ENCODE assay signal across 9 cellular contexts in the genomic region with DNA sequence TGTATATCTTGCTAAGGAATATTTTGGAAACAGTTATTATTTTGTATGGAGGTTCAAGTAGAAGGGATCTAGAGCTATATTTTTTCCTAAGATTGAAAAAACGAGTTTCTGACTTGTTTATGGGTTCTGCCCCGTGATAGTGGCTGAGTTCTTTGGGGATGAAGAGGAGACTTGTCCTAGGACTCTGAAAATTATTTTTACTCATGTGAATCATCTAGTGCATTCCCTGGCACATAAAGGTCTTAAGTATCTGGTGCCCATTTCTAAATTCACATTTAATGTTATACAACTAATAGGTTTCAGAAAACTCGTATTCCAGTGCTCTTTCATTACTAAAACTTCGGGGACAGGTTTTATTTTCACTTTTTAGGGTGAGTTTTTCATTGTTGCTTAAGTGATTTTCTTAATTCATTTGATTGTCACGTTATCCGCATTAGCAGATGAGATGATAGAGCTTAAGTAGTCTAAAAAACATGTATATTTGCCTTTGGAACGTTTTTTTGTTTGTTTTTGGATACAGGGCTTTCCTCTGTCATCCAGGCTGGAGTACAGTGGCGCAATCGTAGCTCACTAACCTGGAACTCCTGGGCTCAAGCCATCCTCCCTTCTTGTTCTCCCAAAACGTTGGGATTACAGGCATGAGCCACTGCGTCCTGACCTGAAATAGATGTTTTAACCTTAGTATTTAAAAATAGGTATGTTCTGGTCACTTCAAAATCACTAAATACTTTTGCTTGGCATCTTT. TPM values are rescaled to one million over a fixed set of nuclear protein-coding genes. Genes with fewer than 3 reads are reported as not detected.
DNase-seq lines count a peak whose midpoint lies in the region; ATAC-seq, FAIRE-seq and TF ChIP-seq lines count a peak whose summit lies in the region.
"Had no signal": no experiment of that assay in that cellular context is flagged by ENCODE, and none has a peak within 500 bp of the region (broad histone marks: within the 10 kb centered on the region; RNA-seq: fewer than 3 reads in every experiment).

No MANE protein-coding gene starts in this region.

- H3K14ac ChIP-seq in IMR-90 (replicated peaks; ENCODE audit: low read depth, low read length), result 0 out of 2 replicates have a peak overlapping the region, but pooled peaks have one; percentile 32

- H3K27me3 ChIP-seq in IMR-90 (ENCODE audit: control insufficient read depth, insufficient read depth, low read length) (no peaks in the 10 kb centered on the region), brain microvascular endothelial cell (replicated peaks) (no peaks in the 10 kb centered on the region), small intestine (ENCODE audit: control insufficient read depth in 2 of 2, insufficient read depth in 2 of 2, low read length in 2 of 2) (no peaks in the 10 kb centered on the region)

- H3K27ac ChIP-seq in IMR-90 (ENCODE audit: insufficient read depth, low read length) (peak overlapping the region; percentile 27; the same call in 1 of the 2 replicates), brain microvascular endothelial cell (no peak overlapping the region), mesodermal cell (ENCODE audit: low read depth, low read length, severe bottlenecking) (no peak overlapping the region), small intestine (ENCODE audit: low read depth in 1 of 2, low read length in 1 of 2) (no peak overlapping the region)

- POLR2A ChIA-PET in AG04449 (lab: Yijun Ruan, JAX) (no interaction called here), IMR-90 (lab: Charles Lee; ENCODE audit: unreplicated experiment) (no interaction called here)

- no peak overlapping the region for H2BK15ac ChIP-seq in IMR-90 (ENCODE audit: low read depth, low read length)

- peak overlapping the region; percentile 52; the same call in 1 of the 2 replicates for H3K4ac ChIP-seq in IMR-90 (ENCODE audit: low read depth, low read length)

- no peak for TF ChIP-seq RAD21 in IMR-90 (IDR thresholded peaks at IDR 0.05; ENCODE audit: low read length)

- no peak overlapping the region for H2AK5ac ChIP-seq in IMR-90 (ENCODE audit: low read depth, low read length)

- H3K79me1 ChIP-seq in IMR-90 (ENCODE audit: low read depth in 1 of 2, low read length in 2 of 2), result peaks cover 19 to 31% of the 10 kb centered on the region in 2 experiments

- WGBS in IMR-90 (ENCODE audit: extremely low coverage in 2 of 2, insufficient read length in 1 of 2), 2 experiments, result no CpG with 5 or more reads among the region's 11 CpGs
- 70 to 74% methylated on average over 6 to 7 of the region's 11 CpGs for WGBS in mesodermal cell (ENCODE audit: insufficient coverage in 2 of 2), 2 experiments
- 15 to 41% (median 29%) methylated on average over 11 of the region's 11 CpGs for WGBS in small intestine, 3 donors

- peak overlapping the region; percentile 92; the same call in 1 of the 2 replicates for H3K56ac ChIP-seq in IMR-90 (ENCODE audit: extremely low read depth, insufficient read depth, low read length)

- H3K4me1 ChIP-seq in IMR-90 (ENCODE audit: control insufficient read depth, insufficient read depth, low read length), result peaks cover 3% of the 10 kb centered on the region
- peaks cover 19% of the 10 kb centered on the region for H3K4me1 ChIP-seq in mesodermal cell (ENCODE audit: control insufficient read depth, insufficient read depth, low read length, poor library complexity, severe bottlenecking)
- peaks cover 6 to 7% of the 10 kb centered on the region in 2 donors for H3K4me1 ChIP-seq in small intestine (ENCODE audit: control insufficient read depth in 2 of 2, insufficient read depth in 1 of 2, low read depth in 1 of 2, low read length in 1 of 2)

- H3K4me3 ChIP-seq in AG04449 (ENCODE audit: low read depth, low read length) (peak overlapping the region; percentile 93), IMR-90 (ENCODE audit: insufficient read depth, low read depth, low read length) (peak overlapping the region; percentile 72; the same call in 1 of the 2 replicates), brain microvascular endothelial cell (ENCODE audit: low read depth, low read length) (peak overlapping the region; percentile 89), mesodermal cell (ENCODE audit: extremely low read depth, insufficient read depth, low read length, poor library complexity, severe bottlenecking) (peak overlapping the region; percentile 98), small intestine (ENCODE audit: low read depth in 1 of 2, low read length in 2 of 2) (no peak overlapping the region)

- H3K18ac ChIP-seq in IMR-90 (ENCODE audit: low read depth, low read length), result no peak overlapping the region

- H2BK20ac ChIP-seq in IMR-90 (ENCODE audit: low read depth, low read length), result no peak overlapping the region

- no peak for TF ChIP-seq CTCF in AG04449 (IDR thresholded peaks at IDR 0.05; ENCODE audit: insufficient read depth, low read length, missing control alignments)
- no peak for TF ChIP-seq CTCF in IMR-90 (conservative IDR thresholded peaks at IDR 0.05; ENCODE audit: low read depth, low read length)
- no peak for TF ChIP-seq CTCF in brain microvascular endothelial cell (IDR thresholded peaks at IDR 0.05; ENCODE audit: low read depth, low read length, missing control alignments)

- DNase-seq in AG04449 (ENCODE audit: low read depth, low spot score) (no peak), IMR-90 (peak; percentile 20), brain microvascular endothelial cell (no peak), small intestine (no peak), GOT3 (lab: John Stamatoyannopoulos, UW) (no peak), NCI-H2081 treated with DMSO at 0.1 percent for 48 hours (lab: John Stamatoyannopoulos, UW) (no peak)

- H4K5ac ChIP-seq in IMR-90 (ENCODE audit: low read depth, low read length), result no peak overlapping the region

- peaks cover 6% of the 10 kb centered on the region for H3K9me1 ChIP-seq in IMR-90 (ENCODE audit: insufficient read depth, low read length)

- FAIRE-seq in small intestine (lab: Jason Lieb, UNC), result no peak

- CTCF ChIA-PET in AG04449 (lab: Yijun Ruan, JAX), result interaction anchor here (1.0 to 3.6 kb wide), 6 partner anchors 12 to 245 kb away, joined by 3 to 25 read pairs (median 6); no protein-coding TSS in a partner anchor
- CTCF ChIA-PET in IMR-90 (lab: Yijun Ruan, JAX), result interaction anchor here (0.6 kb wide), 1 partner anchor 37 kb away, joined by 4 read pairs; no protein-coding TSS in a partner anchor

- no peak overlapping the region for H2AFZ ChIP-seq in IMR-90 (replicated peaks; ENCODE audit: low read length, poor library complexity)

- no peak for TF ChIP-seq POLR2A in IMR-90 (IDR thresholded peaks at IDR 0.05; ENCODE audit: low read depth, low read length)

- dilution Hi-C loops in IMR-90 (cut with HindIII; ENCODE audit: low sequenced_read_pairs, unreplicated experiment), result no loop called here

- H3K9ac ChIP-seq in IMR-90 (ENCODE audit: low read depth, low read length), result no peak overlapping the region; the same call in 1 of the 2 replicates

- peak overlapping the region; percentile 74 for H2BK5ac ChIP-seq in IMR-90 (ENCODE audit: low read depth, low read length, poor library complexity, severe bottlenecking)

- intact Hi-C loops in IMR-90 (cut with micrococcal nuclease), result loop anchor here (1.0 to 5.0 kb wide), 3 partner anchors 107 to 607 kb away; no protein-coding TSS in a partner anchor

- H2AK9ac ChIP-seq in IMR-90 (replicated peaks; ENCODE audit: low read depth, low read length, poor library complexity), result no peak overlapping the region

- H3K9me3 ChIP-seq in IMR-90 (ENCODE audit: control insufficient read depth, insufficient read depth, low read length) (no peaks in the 10 kb centered on the region), mesodermal cell (ENCODE audit: control insufficient read depth, low read length) (no peaks in the 10 kb centered on the region), small intestine (ENCODE audit: control insufficient read depth, low read depth) (no peaks in the 10 kb centered on the region)

- no peak overlapping the region for H3K23ac ChIP-seq in IMR-90 (ENCODE audit: low read depth, low read length)

- H3K36me3 ChIP-seq in IMR-90 (ENCODE audit: control insufficient read depth, insufficient read depth, low read length) (peaks cover 1% of the 10 kb centered on the region; the same call in 1 of the 2 replicates), brain microvascular endothelial cell (replicated peaks) (no peaks in the 10 kb centered on the region), mesodermal cell (ENCODE audit: control insufficient read depth, insufficient read depth, low read length) (peaks cover 23% of the 10 kb centered on the region), small intestine (ENCODE audit: control insufficient read depth in 2 of 2, insufficient read depth in 2 of 2, low read length in 2 of 2) (peaks cover 0 to 3% of the 10 kb centered on the region in 2 donors)

- in situ Hi-C loops in IMR-90 (cut with MboI; ENCODE audit: low sequenced_read_pairs), result no loop called here
- in situ Hi-C loops in brain microvascular endothelial cell (cut with HindIII; ENCODE audit: low pct_ligation_motif_present, low sequenced_read_pairs), result no loop called here

- ATAC-seq in IMR-90 (ENCODE audit: low read depth), result no peak
- ATAC-seq in HG02852 (IDR thresholded peaks at IDR 0.05; ENCODE audit: unreplicated experiment), result no peak

- peak overlapping the region; percentile 29; the same call in 1 of the 2 replicates for H2BK120ac ChIP-seq in IMR-90 (ENCODE audit: low read depth, low read length)

- peak overlapping the region; percentile 100 for H3K4me2 ChIP-seq in IMR-90 (ENCODE audit: low read depth, low read length)

- no peak overlapping the region for H4K91ac ChIP-seq in IMR-90 (ENCODE audit: insufficient read depth, low read depth, low read length)

- peaks cover 10% of the 10 kb centered on the region for H4K20me1 ChIP-seq in IMR-90 (ENCODE audit: insufficient read depth, low read length)

- peak overlapping the region; percentile 40 to 73; a peak in 3 of 4 replicates for H4K8ac ChIP-seq in IMR-90 (ENCODE audit: low read depth in 2 of 2, low read length in 2 of 2)

- no TSS peak for BruUV-seq in IMR-90 (replicated peaks; lab: Mats Ljungman, UMichigan)

RNA-seq across cellular contexts. Expression of a gene that starts 2.1 kb away (rescaled TPM):
- total RNA-seq in IMR-90 (2012; rRNA removed), result 21.9 and 28.5 TPM in 2 replicates
- 10.9 and 12.3 TPM in 2 replicates for polyA plus RNA-seq in IMR-90 (2012; rRNA removed)
- polyA plus RNA-seq in IMR-90 (2012; cell fraction: cytosol; rRNA removed), result 1.8 and 3.3 TPM in 2 replicates
- 5.7 and 12.1 TPM in 2 replicates for polyA plus RNA-seq in IMR-90 (2012; cell fraction: nucleus; rRNA removed; ENCODE audit: low replicate concordance)
- polyA plus RNA-seq in mesodermal cell (2013, experiment 1 of 2), result 44.2 TPM
- polyA plus RNA-seq in mesodermal cell (2013, experiment 2 of 2), result 38.6 TPM
- polyA plus RNA-seq in small intestine, result 1 to 10 TPM; 4.6 to 8.6 (median 5.8) TPM

RNA-seq across cellular contexts. Expression of a gene that starts 2.7 kb away (rescaled TPM):
- 2.3 and 5.6 TPM in 2 replicates for total RNA-seq in IMR-90 (2012; rRNA removed)
- 4.6 and 5.5 TPM in 2 replicates for polyA plus RNA-seq in IMR-90 (2012; rRNA removed)
- 0.87 and 1.0 TPM in 2 replicates for polyA plus RNA-seq in IMR-90 (2012; cell fraction: cytosol; rRNA removed)
- 0.60 and 1.9 TPM in 2 replicates for polyA plus RNA-seq in IMR-90 (2012; cell fraction: nucleus; rRNA removed; ENCODE audit: low replicate concordance)
- polyA plus RNA-seq in mesodermal cell (2013, experiment 1 of 2), result 30.2 TPM
- polyA plus RNA-seq in mesodermal cell (2013, experiment 2 of 2), result 34.0 TPM
- polyA plus RNA-seq in small intestine, result 10 to 100 TPM; 31.3 to 45.1 (median 42.0) TPM

RNA-seq across cellular contexts. Expression of a gene that starts 21.9 kb away (rescaled TPM):
- not detected in 2 replicates for total RNA-seq in IMR-90 (2012; rRNA removed)
- polyA plus RNA-seq in IMR-90 (2012; rRNA removed) (not detected in 2 replicates), small intestine (1 to 10 TPM in 2 of 3 donors, under 1 TPM in 1; 0.64 to 5.1 (median 3.1) TPM)
- polyA plus RNA-seq in IMR-90 (2012; cell fraction: cytosol; rRNA removed), result not detected in 2 replicates
- polyA plus RNA-seq in IMR-90 (2012; cell fraction: nucleus; rRNA removed; ENCODE audit: low replicate concordance), result not detected in 2 replicates
- not detected for polyA plus RNA-seq in mesodermal cell (2013, experiment 1 of 2)
- not detected for polyA plus RNA-seq in mesodermal cell (2013, experiment 2 of 2)
- total RNA-seq: mononuclear cell had no signal

RNA-seq across cellular contexts. Expression of a gene that starts 32.6 kb away (rescaled TPM):
- not detected in 2 replicates for total RNA-seq in IMR-90 (2012; rRNA removed)
- polyA plus RNA-seq in IMR-90 (2012; rRNA removed) (not detected in 2 replicates), small intestine (1 to 10 TPM in 2 of 3 donors, not detected in 1; 1.1 to 1.9 TPM)
- not detected in 2 replicates for polyA plus RNA-seq in IMR-90 (2012; cell fraction: cytosol; rRNA removed)
- not detected in 2 replicates for polyA plus RNA-seq in IMR-90 (2012; cell fraction: nucleus; rRNA removed; ENCODE audit: low replicate concordance)
- polyA plus RNA-seq in mesodermal cell (2013, experiment 1 of 2), result not detected
- polyA plus RNA-seq in mesodermal cell (2013, experiment 2 of 2), result not detected
- total RNA-seq: mononuclear cell had no signal

RNA-seq across cellular contexts. Expression of a gene that starts 35.8 kb away (rescaled TPM):
- not detected in 2 replicates for total RNA-seq in IMR-90 (2012; rRNA removed)
- polyA plus RNA-seq in IMR-90 (2012; rRNA removed), result not detected in 2 replicates
- polyA plus RNA-seq in IMR-90 (2012; cell fraction: cytosol; rRNA removed), result 0.02 TPM in 2 replicates
- polyA plus RNA-seq in IMR-90 (2012; cell fraction: nucleus; rRNA removed; ENCODE audit: low replicate concordance), result 0.19 and 0.27 TPM in 2 replicates
- 1.6 TPM for polyA plus RNA-seq in mesodermal cell (2013, experiment 1 of 2)
- polyA plus RNA-seq in mesodermal cell (2013, experiment 2 of 2), result 2.0 TPM
- 10 to 100 TPM; 31.9 to 57.7 (median 32.8) TPM for polyA plus RNA-seq in small intestine

Comparison
In these comparisons a context has a peak if more than half of its experiments do, and no peak if none do; other contexts are left out.
1. H3K4me3 ChIP-seq: peak in AG04449 (single experiment), IMR-90 (single experiment), brain microvascular endothelial cell (single experiment) and mesodermal cell (single experiment); none in small intestine (0 of 2).